Comparison of ENCODE assay signal across 8 cellular contexts in genomic region chr17:78378225-78379133, GRCh38. TPM values are rescaled to one million over a fixed set of nuclear protein-coding genes. Genes with fewer than 3 reads are reported as not detected.
DNase-seq lines count a peak whose midpoint lies in the region; ATAC-seq and TF ChIP-seq lines count a peak whose summit lies in the region.

TSS of gene PGS1 (plus strand) at chr17:78378649. CDS start at chr17:78378666, 17 bp downstream.

- no peaks in the 10 kb centered on the region for H3K27me3 ChIP-seq in layer of hippocampus (ENCODE audit: control insufficient read depth, insufficient read depth, low read length)

- peak within 1 kb of the TSS; percentile 91 for H3K4me3 ChIP-seq in choroid plexus epithelial cell (ENCODE audit: low read depth, low read length)

- no peak for TF ChIP-seq CTCF in choroid plexus epithelial cell (conservative IDR thresholded peaks at IDR 0.05; ENCODE audit: low read depth, low read length)

- peaks cover 31% of the 10 kb centered on the region for H3K36me3 Mint-ChIP-seq in activated CD4-positive, alpha-beta T cell treated with anti-CD3 and anti-CD28 coated beads for 36 hours (ENCODE audit: low read depth)

- POLR2A ChIA-PET in HEK293T (lab: Yijun Ruan, JAX): interaction anchor here (0.8 to 1.9 kb wide), 5 partner anchors 10 to 46 kb away, joined by 3 to 10 read pairs (median 5); no protein-coding TSS in a partner anchor
- POLR2A ChIA-PET in activated CD4-positive, alpha-beta T cell treated with anti-CD3 and anti-CD28 coated beads for 36 hours (lab: Charles Lee): interaction anchor here (0.6 to 1.5 kb wide), 3 partner anchors 12 to 62 kb away, joined by 3 to 4 read pairs (median 4); no protein-coding TSS in a partner anchor

- H3K27ac Mint-ChIP-seq in activated CD4-positive, alpha-beta T cell treated with anti-CD3 and anti-CD28 coated beads for 36 hours: peak within 1 kb of the TSS; percentile 94

- H3K27ac ChIP-seq in layer of hippocampus (ENCODE audit: low read depth, low read length): peak within 1 kb of the TSS; percentile 86

- ATAC-seq in activated CD4-positive, alpha-beta T cell treated with anti-CD3 and anti-CD28 coated beads for 36 hours: peak; percentile 9
- no peak for ATAC-seq in GM21529 (IDR thresholded peaks at IDR 0.05; ENCODE audit: unreplicated experiment)

- no peaks in the 10 kb centered on the region for H3K9me3 Mint-ChIP-seq in activated CD4-positive, alpha-beta T cell treated with anti-CD3 and anti-CD28 coated beads for 36 hours (ENCODE audit: low read depth)

- H3K4me1 Mint-ChIP-seq in activated CD4-positive, alpha-beta T cell treated with anti-CD3 and anti-CD28 coated beads for 36 hours: peaks cover 62% of the 10 kb centered on the region

- no peaks in the 10 kb centered on the region for H3K27me3 Mint-ChIP-seq in activated CD4-positive, alpha-beta T cell treated with anti-CD3 and anti-CD28 coated beads for 36 hours

- peak; percentile 72 for DNase-seq in EH (ENCODE audit: low read depth)
- DNase-seq in HEK293T (ENCODE audit: extremely low spot score): peak; percentile 85
- peak; percentile 71 for DNase-seq in NCI-H226
- DNase-seq in activated CD4-positive, alpha-beta T cell treated with anti-CD3 and anti-CD28 coated beads for 36 hours: peak; percentile 91
- peak; percentile 75 for DNase-seq in choroid plexus epithelial cell (ENCODE audit: low read depth)
- peak; percentile 78 for DNase-seq in stimulated activated CD4-positive, alpha-beta T cell treated with anti-CD3 and anti-CD28 coated beads, Interleukin-1b, Interleukin-23, amount 100 ng/mL, for 48 hours

- peak within 1 kb of the TSS; percentile 88 for H3K4me3 Mint-ChIP-seq in activated CD4-positive, alpha-beta T cell treated with anti-CD3 and anti-CD28 coated beads for 36 hours

- CTCF ChIA-PET in HEK293T (lab: Yijun Ruan, JAX): interaction anchor here (1.6 kb wide), 1 partner anchor 18 kb away, joined by 3 read pairs; no protein-coding TSS in a partner anchor
- CTCF ChIA-PET in activated CD4-positive, alpha-beta T cell treated with anti-CD3 and anti-CD28 coated beads for 36 hours (lab: Charles Lee): interaction anchor here (0.6 to 1.3 kb wide), 5 partner anchors 33 to 1761 kb away, joined by 3 read pairs; no protein-coding TSS in a partner anchor

- intact Hi-C loops in activated CD4-positive, alpha-beta T cell treated with anti-CD3 and anti-CD28 coated beads for 36 hours (cut with DNase I, micrococcal nuclease): loop anchor here in 1 of 2 experiments (1.0 kb wide), 1 partner anchor 18 kb away; the partner anchor contains the start of gene SOCS3

TF ChIP-seq in HEK293T, 16 proteins besides CTCF, POLR2A, EP300 and RAD21:
- peak; percentile 94 for TF ChIP-seq ELF4 (IDR thresholded peaks at IDR 0.05)
- no peak for TF ChIP-seq FOXA1 (IDR thresholded peaks at IDR 0.05)
- peak; percentile 37; the same call in 1 of the 2 replicates for TF ChIP-seq LEF1 (IDR thresholded peaks at IDR 0.05; ENCODE audit: borderline replicate concordance)
- TF ChIP-seq FOXM1 (IDR thresholded peaks at IDR 0.05; ENCODE audit: borderline replicate concordance): no peak
TF ChIP-seq in HEK293T: peak in this region for 2.

RNA-seq across cellular contexts. Expression of gene PGS1, which starts in this region (rescaled TPM):
- 10 to 100 TPM; 73.3 to 75.0 TPM for total RNA-seq in activated CD4-positive, alpha-beta T cell treated with anti-CD3 and anti-CD28 coated beads for 36 hours
